In the genomic region with DNA sequence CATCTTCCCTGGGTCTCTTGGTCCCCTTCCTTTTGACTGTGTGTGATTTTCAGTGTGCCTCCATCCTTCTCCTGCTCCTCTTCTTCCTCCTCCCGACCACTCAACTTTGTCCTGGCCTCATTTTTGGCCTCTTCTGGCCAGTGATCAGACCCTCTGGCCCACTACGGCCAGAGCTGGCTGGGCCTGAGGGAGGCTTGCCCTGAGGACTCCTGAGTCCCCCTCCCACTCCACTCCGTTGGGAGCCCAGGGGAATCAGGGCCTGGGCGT, we compare ENCODE assay signal across 7 cellular contexts. TPM values are rescaled to one million over a fixed set of nuclear protein-coding genes. Genes with fewer than 3 reads are reported as not detected.
DNase-seq lines count a peak whose midpoint lies in the region; ATAC-seq lines count a peak whose summit lies in the region.

No MANE protein-coding gene starts in this region.

- peak overlapping the region; percentile 42 for H3K27ac Mint-ChIP-seq in activated T-helper 1 cell treated with anti-CD3 and anti-CD28 coated beads, Interleukin-12 subunit alpha, Interleukin-12 subunit beta, Interleukin-2, Interleukin-4 antibody, amounts not matched to agents 30 ng/mL and 10 ng/mL and 1 ng/mL, durations not matched to agents 14 hours and 24 hours and 36 hours
- peak overlapping the region; percentile 87 for H3K27ac Mint-ChIP-seq in stimulated activated memory B cell treated with anti-CD40 and anti-IgM and Interleukin-4, amounts not matched to agents 10 μg/mL and 1 μg/mL and 100 μg/mL, for 72 hours

- H3K27me3 ChIP-seq in HAP-1 (ENCODE audit: low read depth) (no peaks in the 10 kb centered on the region), iPS-20b (ENCODE audit: insufficient read depth, low read length) (no peaks in the 10 kb centered on the region)

- intact Hi-C loops in activated T-helper 1 cell treated with anti-CD3 and anti-CD28 coated beads, Interleukin-12 subunit alpha, Interleukin-12 subunit beta, Interleukin-2, Interleukin-4 antibody, amounts not matched to agents 30 ng/mL and 10 ng/mL and 1 ng/mL, durations not matched to agents 14 hours and 24 hours and 36 hours (cut with micrococcal nuclease): loop anchor here (5.0 kb wide), 1 partner anchor 266 kb away; a partner anchor contains a TSS

- DNase-seq in HAP-1 (ENCODE audit: low spot score in 2 of 2) (no peak), NCI-H1694 treated with DMSO at 0.1 percent for 48 hours (lab: John Stamatoyannopoulos, UW) (no peak), OCI-M1 (lab: John Stamatoyannopoulos, UW) (no peak)
- DNase-seq in activated T-helper 1 cell treated with anti-CD3 and anti-CD28 coated beads, Interleukin-12 subunit alpha, Interleukin-12 subunit beta, Interleukin-2, Interleukin-4 antibody, amounts not matched to agents 30 ng/mL and 10 ng/mL and 1 ng/mL, durations not matched to agents 14 hours and 24 hours and 36 hours (ENCODE audit: low spot score): no peak

- no peaks in the 10 kb centered on the region for H3K9me3 Mint-ChIP-seq in activated T-helper 1 cell treated with anti-CD3 and anti-CD28 coated beads, Interleukin-12 subunit alpha, Interleukin-12 subunit beta, Interleukin-2, Interleukin-4 antibody, amounts not matched to agents 30 ng/mL and 10 ng/mL and 1 ng/mL, durations not matched to agents 14 hours and 24 hours and 36 hours
- H3K9me3 Mint-ChIP-seq in stimulated activated memory B cell treated with anti-CD40 and anti-IgM and Interleukin-4, amounts not matched to agents 10 μg/mL and 1 μg/mL and 100 μg/mL, for 72 hours: no peaks in the 10 kb centered on the region

- peak overlapping the region; percentile 76 for H3K4me3 Mint-ChIP-seq in activated T-helper 1 cell treated with anti-CD3 and anti-CD28 coated beads, Interleukin-12 subunit alpha, Interleukin-12 subunit beta, Interleukin-2, Interleukin-4 antibody, amounts not matched to agents 30 ng/mL and 10 ng/mL and 1 ng/mL, durations not matched to agents 14 hours and 24 hours and 36 hours
- peak overlapping the region; percentile 77 for H3K4me3 Mint-ChIP-seq in stimulated activated memory B cell treated with anti-CD40 and anti-IgM and Interleukin-4, amounts not matched to agents 10 μg/mL and 1 μg/mL and 100 μg/mL, for 72 hours

- peak overlapping the region; percentile 40 for H3K4me3 ChIP-seq in HAP-1
- H3K4me3 ChIP-seq in iPS-20b (ENCODE audit: low read length): peak overlapping the region; percentile 63

- H3K36me3 ChIP-seq in HAP-1 (replicated peaks): no peaks in the 10 kb centered on the region
- peaks cover 4% of the 10 kb centered on the region for H3K36me3 ChIP-seq in iPS-20b (ENCODE audit: insufficient read depth, low read depth, low read length)

- H3K4me1 ChIP-seq in HAP-1 (peaks cover 28% of the 10 kb centered on the region), iPS-20b (ENCODE audit: insufficient read depth, low read length) (peaks cover 44% of the 10 kb centered on the region)

- no peaks in the 10 kb centered on the region for H3K9me3 ChIP-seq in HAP-1
- H3K9me3 ChIP-seq in iPS-20b (ENCODE audit: insufficient read depth, low read depth, low read length): no peaks in the 10 kb centered on the region

- no peaks in the 10 kb centered on the region for H3K36me3 Mint-ChIP-seq in activated T-helper 1 cell treated with anti-CD3 and anti-CD28 coated beads, Interleukin-12 subunit alpha, Interleukin-12 subunit beta, Interleukin-2, Interleukin-4 antibody, amounts not matched to agents 30 ng/mL and 10 ng/mL and 1 ng/mL, durations not matched to agents 14 hours and 24 hours and 36 hours (ENCODE audit: low read depth)
- peaks cover 3% of the 10 kb centered on the region for H3K36me3 Mint-ChIP-seq in stimulated activated memory B cell treated with anti-CD40 and anti-IgM and Interleukin-4, amounts not matched to agents 10 μg/mL and 1 μg/mL and 100 μg/mL, for 72 hours

- H3K27me3 Mint-ChIP-seq in activated T-helper 1 cell treated with anti-CD3 and anti-CD28 coated beads, Interleukin-12 subunit alpha, Interleukin-12 subunit beta, Interleukin-2, Interleukin-4 antibody, amounts not matched to agents 30 ng/mL and 10 ng/mL and 1 ng/mL, durations not matched to agents 14 hours and 24 hours and 36 hours (ENCODE audit: insufficient read depth): peaks cover 3% of the 10 kb centered on the region
- H3K27me3 Mint-ChIP-seq in stimulated activated memory B cell treated with anti-CD40 and anti-IgM and Interleukin-4, amounts not matched to agents 10 μg/mL and 1 μg/mL and 100 μg/mL, for 72 hours: no peaks in the 10 kb centered on the region

- peak overlapping the region; percentile 85; the same call in 1 of the 2 replicates for H3K9ac ChIP-seq in iPS-20b (ENCODE audit: low read depth, low read length)

- peak overlapping the region; percentile 24 for H3K27ac ChIP-seq in iPS-20b (ENCODE audit: low read length)

- peaks cover 50% of the 10 kb centered on the region for H3K4me1 Mint-ChIP-seq in activated T-helper 1 cell treated with anti-CD3 and anti-CD28 coated beads, Interleukin-12 subunit alpha, Interleukin-12 subunit beta, Interleukin-2, Interleukin-4 antibody, amounts not matched to agents 30 ng/mL and 10 ng/mL and 1 ng/mL, durations not matched to agents 14 hours and 24 hours and 36 hours (ENCODE audit: low read depth)
- peaks cover 69% of the 10 kb centered on the region for H3K4me1 Mint-ChIP-seq in stimulated activated memory B cell treated with anti-CD40 and anti-IgM and Interleukin-4, amounts not matched to agents 10 μg/mL and 1 μg/mL and 100 μg/mL, for 72 hours

- no peak for ATAC-seq in stimulated activated memory B cell treated with anti-CD40 and anti-IgM and Interleukin-4, amounts not matched to agents 10 μg/mL and 1 μg/mL and 100 μg/mL, for 72 hours
- no peak for ATAC-seq in GM19452 (IDR thresholded peaks at IDR 0.05; ENCODE audit: unreplicated experiment)

- in situ Hi-C loops in HAP-1 (cut with MboI; ENCODE audit: low sequenced_read_pairs): no loop called here

RNA-seq across cellular contexts. Expression of a gene that starts 0.9 kb away (rescaled TPM):
- 21.4 and 24.8 TPM in 2 replicates for total RNA-seq in activated T-helper 1 cell treated with anti-CD3 and anti-CD28 coated beads, Interleukin-12 subunit alpha, Interleukin-12 subunit beta, Interleukin-2, Interleukin-4 antibody, amounts not matched to agents 30 ng/mL and 10 ng/mL and 1 ng/mL, durations not matched to agents 14 hours and 24 hours and 36 hours

RNA-seq across cellular contexts. Expression of a gene that starts 24.6 kb away (rescaled TPM):
- 65.3 and 71.3 TPM in 2 replicates for total RNA-seq in activated T-helper 1 cell treated with anti-CD3 and anti-CD28 coated beads, Interleukin-12 subunit alpha, Interleukin-12 subunit beta, Interleukin-2, Interleukin-4 antibody, amounts not matched to agents 30 ng/mL and 10 ng/mL and 1 ng/mL, durations not matched to agents 14 hours and 24 hours and 36 hours

RNA-seq across cellular contexts. Expression of a gene that starts 30.6 kb away (rescaled TPM):
- total RNA-seq in activated T-helper 1 cell treated with anti-CD3 and anti-CD28 coated beads, Interleukin-12 subunit alpha, Interleukin-12 subunit beta, Interleukin-2, Interleukin-4 antibody, amounts not matched to agents 30 ng/mL and 10 ng/mL and 1 ng/mL, durations not matched to agents 14 hours and 24 hours and 36 hours: 74.0 and 76.0 TPM in 2 replicates

RNA-seq across cellular contexts. Expression of a gene that starts 48.6 kb away (rescaled TPM):
- not detected in 2 replicates for total RNA-seq in activated T-helper 1 cell treated with anti-CD3 and anti-CD28 coated beads, Interleukin-12 subunit alpha, Interleukin-12 subunit beta, Interleukin-2, Interleukin-4 antibody, amounts not matched to agents 30 ng/mL and 10 ng/mL and 1 ng/mL, durations not matched to agents 14 hours and 24 hours and 36 hours

RNA-seq across cellular contexts. Expression of a gene that starts 57.4 kb away (rescaled TPM):
- total RNA-seq in activated T-helper 1 cell treated with anti-CD3 and anti-CD28 coated beads, Interleukin-12 subunit alpha, Interleukin-12 subunit beta, Interleukin-2, Interleukin-4 antibody, amounts not matched to agents 30 ng/mL and 10 ng/mL and 1 ng/mL, durations not matched to agents 14 hours and 24 hours and 36 hours: not detected in 2 replicates
